Comparison of ENCODE assay signal across 1 cellular context in the genomic region with DNA sequence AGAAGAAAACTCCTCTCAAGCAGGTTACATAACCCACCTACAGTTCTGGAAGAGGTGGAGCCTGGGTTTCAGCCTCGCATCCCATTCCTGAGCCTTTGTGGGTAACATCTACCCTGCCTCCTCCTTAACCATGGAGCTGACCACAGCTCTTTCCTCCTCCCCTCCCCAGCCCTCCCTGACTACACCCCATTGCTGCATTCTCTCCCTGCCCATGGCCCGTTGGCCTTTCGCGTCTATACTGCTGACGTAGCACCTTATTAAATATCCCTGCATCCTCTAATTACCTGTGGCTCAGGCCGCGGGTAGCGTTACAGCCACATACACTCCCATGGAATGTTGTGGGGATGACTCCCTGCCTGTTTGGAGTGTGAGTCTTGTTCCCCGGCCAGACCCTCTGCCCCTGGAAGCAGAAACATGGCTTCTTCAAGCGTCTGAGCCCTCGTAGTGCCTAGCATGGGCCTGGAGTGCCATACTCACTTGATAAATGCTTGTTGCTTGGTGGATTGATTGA.
TF ChIP-seq lines count a peak whose summit lies in the region.

No MANE protein-coding gene starts in this region.

TF ChIP-seq in HepG2, 621 proteins besides CTCF, POLR2A, EP300 and RAD21 (continued from another document):
- TF ChIP-seq ATF1 (CRISPR knock-in tag; IDR thresholded peaks at IDR 0.05) (no peak), DDIT3 (CRISPR knock-in tag; IDR thresholded peaks at IDR 0.05) (no peak), ZNF543 (CRISPR knock-in tag; IDR thresholded peaks at IDR 0.05) (no peak), ZNF263 (CRISPR knock-in tag; IDR thresholded peaks at IDR 0.05) (peak; percentile 87), ZNF30 (CRISPR knock-in tag; IDR thresholded peaks at IDR 0.05) (no peak), ZFYVE20 (CRISPR knock-in tag; IDR thresholded peaks at IDR 0.05; ENCODE audit: borderline replicate concordance, low read depth) (no peak), ZNF746 (CRISPR knock-in tag; IDR thresholded peaks at IDR 0.05) (no peak), ZGPAT (CRISPR knock-in tag; IDR thresholded peaks at IDR 0.05) (no peak), FOXO1 (CRISPR knock-in tag; IDR thresholded peaks at IDR 0.05) (no peak), MAFK (conservative IDR thresholded peaks at IDR 0.05 in 1 of 2, IDR thresholded peaks at IDR 0.05 in 1 of 2; ENCODE audit: low read length in 2 of 2) (peak; percentile 80 to 85; a peak in 3 of 4 replicates), ZFP36 (IDR thresholded peaks at IDR 0.05; ENCODE audit: borderline replicate concordance, low read depth, low read length, partially characterized antibody) (no peak), ZNF614 (CRISPR knock-in tag; IDR thresholded peaks at IDR 0.05; ENCODE audit: borderline replicate concordance) (no peak)
- TF ChIP-seq, protein P1, sequence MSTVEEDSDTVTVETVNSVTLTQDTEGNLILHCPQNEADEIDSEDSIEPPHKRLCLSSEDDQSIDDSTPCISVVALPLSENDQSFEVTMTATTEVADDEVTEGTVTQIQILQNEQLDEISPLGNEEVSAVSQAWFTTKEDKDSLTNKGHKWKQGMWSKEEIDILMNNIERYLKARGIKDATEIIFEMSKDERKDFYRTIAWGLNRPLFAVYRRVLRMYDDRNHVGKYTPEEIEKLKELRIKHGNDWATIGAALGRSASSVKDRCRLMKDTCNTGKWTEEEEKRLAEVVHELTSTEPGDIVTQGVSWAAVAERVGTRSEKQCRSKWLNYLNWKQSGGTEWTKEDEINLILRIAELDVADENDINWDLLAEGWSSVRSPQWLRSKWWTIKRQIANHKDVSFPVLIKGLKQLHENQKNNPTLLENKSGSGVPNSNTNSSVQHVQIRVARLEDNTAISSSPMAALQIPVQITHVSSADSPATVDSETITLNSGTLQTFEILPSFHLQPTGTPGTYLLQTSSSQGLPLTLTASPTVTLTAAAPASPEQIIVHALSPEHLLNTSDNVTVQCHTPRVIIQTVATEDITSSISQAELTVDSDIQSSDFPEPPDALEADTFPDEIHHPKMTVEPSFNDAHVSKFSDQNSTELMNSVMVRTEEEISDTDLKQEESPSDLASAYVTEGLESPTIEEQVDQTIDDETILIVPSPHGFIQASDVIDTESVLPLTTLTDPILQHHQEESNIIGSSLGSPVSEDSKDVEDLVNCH (CRISPR knock-in tag; IDR thresholded peaks at IDR 0.05), result no peak
- TF ChIP-seq, protein P2, sequence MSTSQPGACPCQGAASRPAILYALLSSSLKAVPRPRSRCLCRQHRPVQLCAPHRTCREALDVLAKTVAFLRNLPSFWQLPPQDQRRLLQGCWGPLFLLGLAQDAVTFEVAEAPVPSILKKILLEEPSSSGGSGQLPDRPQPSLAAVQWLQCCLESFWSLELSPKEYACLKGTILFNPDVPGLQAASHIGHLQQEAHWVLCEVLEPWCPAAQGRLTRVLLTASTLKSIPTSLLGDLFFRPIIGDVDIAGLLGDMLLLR (CRISPR knock-in tag; IDR thresholded peaks at IDR 0.05), result no peak
- TF ChIP-seq, protein P3, sequence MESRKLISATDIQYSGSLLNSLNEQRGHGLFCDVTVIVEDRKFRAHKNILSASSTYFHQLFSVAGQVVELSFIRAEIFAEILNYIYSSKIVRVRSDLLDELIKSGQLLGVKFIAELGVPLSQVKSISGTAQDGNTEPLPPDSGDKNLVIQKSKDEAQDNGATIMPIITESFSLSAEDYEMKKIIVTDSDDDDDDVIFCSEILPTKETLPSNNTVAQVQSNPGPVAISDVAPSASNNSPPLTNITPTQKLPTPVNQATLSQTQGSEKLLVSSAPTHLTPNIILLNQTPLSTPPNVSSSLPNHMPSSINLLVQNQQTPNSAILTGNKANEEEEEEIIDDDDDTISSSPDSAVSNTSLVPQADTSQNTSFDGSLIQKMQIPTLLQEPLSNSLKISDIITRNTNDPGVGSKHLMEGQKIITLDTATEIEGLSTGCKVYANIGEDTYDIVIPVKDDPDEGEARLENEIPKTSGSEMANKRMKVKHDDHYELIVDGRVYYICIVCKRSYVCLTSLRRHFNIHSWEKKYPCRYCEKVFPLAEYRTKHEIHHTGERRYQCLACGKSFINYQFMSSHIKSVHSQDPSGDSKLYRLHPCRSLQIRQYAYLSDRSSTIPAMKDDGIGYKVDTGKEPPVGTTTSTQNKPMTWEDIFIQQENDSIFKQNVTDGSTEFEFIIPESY (CRISPR knock-in tag; IDR thresholded peaks at IDR 0.05), result peak; percentile 38; the same call in 1 of the 2 replicates
